ENCODE assay signal across 8 cellular contexts in genomic region chr1:204073837-204074273, GRCh38. TPM values are rescaled to one million over a fixed set of nuclear protein-coding genes. Genes with fewer than 3 reads are reported as not detected.
DNase-seq lines count a peak whose midpoint lies in the region; ATAC-seq and FAIRE-seq lines count a peak whose summit lies in the region.

No MANE protein-coding gene starts in this region.

- peak overlapping the region; percentile 67 for H3K4me3 Mint-ChIP-seq in activated T-helper 1 cell treated with anti-CD3 and anti-CD28 coated beads, Interleukin-12 subunit alpha, Interleukin-12 subunit beta, Interleukin-2, Interleukin-4 antibody, amounts not matched to agents 30 ng/mL and 10 ng/mL and 1 ng/mL, durations not matched to agents 14 hours and 24 hours and 36 hours

- H3K36me3 Mint-ChIP-seq in activated T-helper 1 cell treated with anti-CD3 and anti-CD28 coated beads, Interleukin-12 subunit alpha, Interleukin-12 subunit beta, Interleukin-2, Interleukin-4 antibody, amounts not matched to agents 30 ng/mL and 10 ng/mL and 1 ng/mL, durations not matched to agents 14 hours and 24 hours and 36 hours (ENCODE audit: low read depth), result no peaks in the 10 kb centered on the region

- intact Hi-C loops in activated T-helper 1 cell treated with anti-CD3 and anti-CD28 coated beads, Interleukin-12 subunit alpha, Interleukin-12 subunit beta, Interleukin-2, Interleukin-4 antibody, amounts not matched to agents 30 ng/mL and 10 ng/mL and 1 ng/mL, durations not matched to agents 14 hours and 24 hours and 36 hours (cut with micrococcal nuclease), result no loop called here
- intact Hi-C loops in left ventricle myocardium superior (cut with micrococcal nuclease), result no loop called here

- no peak overlapping the region for H3K27ac Mint-ChIP-seq in activated T-helper 1 cell treated with anti-CD3 and anti-CD28 coated beads, Interleukin-12 subunit alpha, Interleukin-12 subunit beta, Interleukin-2, Interleukin-4 antibody, amounts not matched to agents 30 ng/mL and 10 ng/mL and 1 ng/mL, durations not matched to agents 14 hours and 24 hours and 36 hours

- FAIRE-seq in RCC 7860 (lab: Jason Lieb, UNC), result no peak

- DNase-seq in NCI-H1417 (lab: John Stamatoyannopoulos, UW) (peak in 2 of 3 experiments; percentile 75 to 78), NCI-H1417 treated with DMSO at 0.1 percent for 48 hours (lab: John Stamatoyannopoulos, UW) (no peak), left ventricle myocardium superior (peak; percentile 49), putamen (ENCODE audit: low spot score) (peak; percentile 27), NCI-H187 treated with DMSO at 0.1 percent for 48 hours (lab: John Stamatoyannopoulos, UW) (no peak), HCEC 1CT (no peak), RCC 7860 (ENCODE audit: low spot score) (no peak)
- DNase-seq in activated T-helper 1 cell treated with anti-CD3 and anti-CD28 coated beads, Interleukin-12 subunit alpha, Interleukin-12 subunit beta, Interleukin-2, Interleukin-4 antibody, amounts not matched to agents 30 ng/mL and 10 ng/mL and 1 ng/mL, durations not matched to agents 14 hours and 24 hours and 36 hours (ENCODE audit: low spot score), result no peak

- no peaks in the 10 kb centered on the region for H3K9me3 Mint-ChIP-seq in activated T-helper 1 cell treated with anti-CD3 and anti-CD28 coated beads, Interleukin-12 subunit alpha, Interleukin-12 subunit beta, Interleukin-2, Interleukin-4 antibody, amounts not matched to agents 30 ng/mL and 10 ng/mL and 1 ng/mL, durations not matched to agents 14 hours and 24 hours and 36 hours

- peaks cover 5% of the 10 kb centered on the region for H3K4me1 Mint-ChIP-seq in activated T-helper 1 cell treated with anti-CD3 and anti-CD28 coated beads, Interleukin-12 subunit alpha, Interleukin-12 subunit beta, Interleukin-2, Interleukin-4 antibody, amounts not matched to agents 30 ng/mL and 10 ng/mL and 1 ng/mL, durations not matched to agents 14 hours and 24 hours and 36 hours (ENCODE audit: low read depth)

- H3K27me3 Mint-ChIP-seq in activated T-helper 1 cell treated with anti-CD3 and anti-CD28 coated beads, Interleukin-12 subunit alpha, Interleukin-12 subunit beta, Interleukin-2, Interleukin-4 antibody, amounts not matched to agents 30 ng/mL and 10 ng/mL and 1 ng/mL, durations not matched to agents 14 hours and 24 hours and 36 hours (ENCODE audit: insufficient read depth), result peaks cover 73% of the 10 kb centered on the region

- peak; percentile 10 for ATAC-seq in left ventricle myocardium superior

RNA-seq across cellular contexts. Expression of gene SOX13, which starts 0.9 kb away (rescaled TPM):
- 0.23 TPM in 1 of 2 replicates, not detected in the other for total RNA-seq in activated T-helper 1 cell treated with anti-CD3 and anti-CD28 coated beads, Interleukin-12 subunit alpha, Interleukin-12 subunit beta, Interleukin-2, Interleukin-4 antibody, amounts not matched to agents 30 ng/mL and 10 ng/mL and 1 ng/mL, durations not matched to agents 14 hours and 24 hours and 36 hours
- 12.7 TPM for total RNA-seq in left ventricle myocardium superior

Comparison
In these comparisons a context has a peak if more than half of its experiments do, and no peak if none do; other contexts are left out.
1. DNase-seq: peak in NCI-H1417 (2 of 3), left ventricle myocardium superior (single experiment) and putamen (single experiment); none in NCI-H1417 treated with DMSO at 0.1 percent for 48 hours (single experiment), activated T-helper 1 cell treated with anti-CD3 and anti-CD28 coated beads, Interleukin-12 subunit alpha, Interleukin-12 subunit beta, Interleukin-2, Interleukin-4 antibody, amounts not matched to agents 30 ng/mL and 10 ng/mL and 1 ng/mL, durations not matched to agents 14 hours and 24 hours and 36 hours (single experiment), NCI-H187 treated with DMSO at 0.1 percent for 48 hours (single experiment), HCEC 1CT (single experiment) and RCC 7860 (single experiment).
2. RNA of gene SOX13, which starts 0.9 kb away (total RNA-seq): 12.7 TPM in left ventricle myocardium superior (single experiment); 0.23 TPM in activated T-helper 1 cell treated with anti-CD3 and anti-CD28 coated beads, Interleukin-12 subunit alpha, Interleukin-12 subunit beta, Interleukin-2, Interleukin-4 antibody, amounts not matched to agents 30 ng/mL and 10 ng/mL and 1 ng/mL, durations not matched to agents 14 hours and 24 hours and 36 hours; every median in the first group is over 10 times any median in the second.